Comparison of ENCODE assay signal across 1 cellular context in the genomic region with DNA sequence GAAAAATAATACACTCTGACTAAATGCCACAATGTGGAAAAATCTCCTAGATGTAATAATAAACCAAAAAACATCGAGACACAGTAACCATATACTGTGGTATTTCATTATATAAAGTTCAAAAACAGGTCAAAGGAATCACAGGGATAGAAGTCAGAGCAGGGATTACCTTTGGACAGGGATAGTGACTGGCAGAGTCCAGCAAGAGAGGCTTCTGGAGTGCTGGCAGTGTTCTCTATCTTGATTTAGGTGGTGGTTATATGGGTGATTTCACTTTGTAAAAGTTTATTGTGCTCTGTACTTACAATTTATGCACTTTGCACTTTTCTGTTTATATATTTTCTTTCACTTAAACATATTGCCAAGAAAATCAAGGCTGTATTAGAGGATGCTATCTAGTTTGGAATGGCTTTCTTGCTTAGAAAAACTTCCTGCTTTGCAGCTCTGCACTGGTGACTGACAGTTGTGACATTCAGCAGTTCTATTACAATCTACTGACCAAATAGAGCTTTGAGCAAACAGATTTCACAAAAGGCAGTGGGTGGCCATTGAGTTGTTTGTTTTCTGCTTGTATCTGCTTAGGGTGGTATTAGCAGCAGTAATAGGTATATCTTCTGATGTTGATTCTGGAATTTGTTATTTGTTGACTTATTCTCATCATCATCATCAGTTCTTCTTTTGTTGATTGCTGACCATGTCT.
TF ChIP-seq lines count a peak whose summit lies in the region.

No MANE protein-coding gene starts in this region.

TF ChIP-seq in liver, 16 proteins besides CTCF, POLR2A, EP300 and RAD21 (continued from another document):
- TF ChIP-seq, protein P1, sequence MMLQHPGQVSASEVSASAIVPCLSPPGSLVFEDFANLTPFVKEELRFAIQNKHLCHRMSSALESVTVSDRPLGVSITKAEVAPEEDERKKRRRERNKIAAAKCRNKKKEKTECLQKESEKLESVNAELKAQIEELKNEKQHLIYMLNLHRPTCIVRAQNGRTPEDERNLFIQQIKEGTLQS (IDR thresholded peaks at IDR 0.05): no peak
TF ChIP-seq in liver: peak in this region for 5.
